In the genomic region with DNA sequence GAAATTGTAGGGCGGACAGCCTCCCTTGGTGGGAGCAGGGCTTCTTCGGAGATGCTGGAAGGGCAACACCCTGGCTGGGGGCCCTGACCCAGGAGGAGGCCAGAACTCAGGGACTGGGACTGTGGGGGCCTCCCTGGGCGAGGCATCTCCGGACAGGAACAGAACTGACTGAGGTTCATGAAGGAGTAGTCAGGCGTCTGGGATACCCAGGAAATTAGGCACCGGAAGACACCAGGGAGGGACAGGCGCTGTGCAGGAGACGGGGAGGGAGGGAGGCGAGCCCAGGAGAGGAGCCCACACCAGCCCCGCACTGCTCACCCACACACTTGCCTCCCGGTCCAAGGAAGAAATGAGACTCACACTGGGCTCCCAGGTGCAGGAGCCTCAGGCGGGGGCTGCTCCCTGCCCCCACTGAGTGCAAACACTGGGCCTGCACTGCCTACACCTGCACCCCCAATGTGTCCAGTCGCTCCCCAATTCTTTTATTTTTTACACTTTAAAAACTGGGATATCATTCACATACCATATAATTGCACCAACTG, we compare ENCODE assay signal across 25 cellular contexts.
"Had no signal": no experiment of that assay in that cellular context is flagged by ENCODE, and none has a peak within 500 bp of the region (broad histone marks: within the 10 kb centered on the region; RNA-seq: fewer than 3 reads in every experiment).

No MANE protein-coding gene starts in this region.

- FAIRE-seq: islet of Langerhans, pancreas had no signal

- H3K27ac ChIP-seq: coronary artery, epithelial cell of prostate, esophagus muscularis mucosa, gastrocnemius medialis, heart right ventricle, left lung, pancreas, prostate gland, right lobe of liver had no signal

- H3K27me3 Mint-ChIP-seq: stimulated activated naive CD8-positive, alpha-beta T cell treated with anti-CD3 and anti-CD28 coated beads, Interleukin-15, amount 100 ng/mL, for 72 hours had no signal

- ATAC-seq: gastrocnemius medialis; heart right ventricle; left lung; pancreas; right lobe of liver; stimulated activated naive B cell treated with anti-CD40 and anti-IgM and Interleukin-4, amounts not matched to agents 10 μg/mL and 1 μg/mL and 100 μg/mL, for 72 hours; stimulated activated naive CD8-positive, alpha-beta T cell treated with anti-CD3 and anti-CD28 coated beads, Interleukin-15, amount 100 ng/mL, for 72 hours had no signal

- H3K4me1 ChIP-seq: esophagus muscularis mucosa, gastrocnemius medialis, heart right ventricle, left lung, pancreas, prostate gland, right lobe of liver had no signal

- H3K27me3 ChIP-seq: gastrocnemius medialis, left lung, pancreas, right lobe of liver had no signal

- H3K4me3 Mint-ChIP-seq: naive B cell; neural crest cell; stimulated activated naive B cell treated with anti-CD40 and anti-IgM and Interleukin-4, amounts not matched to agents 10 μg/mL and 1 μg/mL and 100 μg/mL, for 72 hours; stimulated activated naive CD8-positive, alpha-beta T cell treated with anti-CD3 and anti-CD28 coated beads, Interleukin-15, amount 100 ng/mL, for 72 hours had no signal

- H3K36me3 Mint-ChIP-seq: stimulated activated naive B cell treated with anti-CD40 and anti-IgM and Interleukin-4, amounts not matched to agents 10 μg/mL and 1 μg/mL and 100 μg/mL, for 72 hours had no signal

- H3K4me3 ChIP-seq: coronary artery, esophagus muscularis mucosa, gastrocnemius medialis, heart right ventricle, left lung, lung, pancreas, prostate gland, right lobe of liver had no signal

- H3K4me1 Mint-ChIP-seq: naive B cell; stimulated activated naive B cell treated with anti-CD40 and anti-IgM and Interleukin-4, amounts not matched to agents 10 μg/mL and 1 μg/mL and 100 μg/mL, for 72 hours; stimulated activated naive CD8-positive, alpha-beta T cell treated with anti-CD3 and anti-CD28 coated beads, Interleukin-15, amount 100 ng/mL, for 72 hours had no signal

- H3K9me3 ChIP-seq: pancreas, prostate gland, right lobe of liver had no signal

- DNase-seq: central memory CD4-positive, alpha-beta T cell; effector memory CD4-positive, alpha-beta T cell; gastrocnemius medialis; heart right ventricle; hypothalamus; mesenchymal stem cell; naive B cell; nucleus accumbens; pancreas; right lobe of liver; stimulated activated CD4-positive, alpha-beta T cell treated with anti-CD3 and anti-CD28 coated beads, Interleukin-15, amount 100 ng/mL, for 24 hours; stimulated activated CD4-positive, alpha-beta T cell treated with anti-CD3 and anti-CD28 coated beads, Interleukin-1b, Interleukin-23, amount 100 ng/mL, for 48 hours; stimulated activated CD4-positive, alpha-beta T cell treated with anti-CD3 and anti-CD28 coated beads, Interleukin-4, amount 100 ng/mL, for 4 hours; stimulated activated naive B cell treated with anti-CD40 and anti-IgM and Interleukin-4, amounts not matched to agents 10 μg/mL and 1 μg/mL and 100 μg/mL, for 72 hours; stimulated activated naive CD8-positive, alpha-beta T cell treated with anti-CD3 and anti-CD28 coated beads, Interleukin-15, amount 100 ng/mL, for 72 hours; substantia nigra; trophoblast cell had no signal

- H3K27ac Mint-ChIP-seq: naive B cell; stimulated activated naive B cell treated with anti-CD40 and anti-IgM and Interleukin-4, amounts not matched to agents 10 μg/mL and 1 μg/mL and 100 μg/mL, for 72 hours; stimulated activated naive CD8-positive, alpha-beta T cell treated with anti-CD3 and anti-CD28 coated beads, Interleukin-15, amount 100 ng/mL, for 72 hours had no signal

- H3K36me3 ChIP-seq: esophagus muscularis mucosa, gastrocnemius medialis, heart right ventricle, left lung, pancreas, prostate gland, right lobe of liver had no signal
